ENCODE assay signal across 24 cellular contexts in genomic region chr5:67402526-67402925, GRCh38.
"Had no signal": no experiment of that assay in that cellular context is flagged by ENCODE, and none has a peak within 500 bp of the region (broad histone marks: within the 10 kb centered on the region; RNA-seq: fewer than 3 reads in every experiment).

No MANE protein-coding gene starts in this region.

- H3K4me1 Mint-ChIP-seq: IgD-negative memory B cell, T-cell had no signal

- DNase-seq: MV-4-11, NCI-H1048, NCI-H1105, NCI-H1436 treated with DMSO at 0.1 percent for 48 hours, NCI-H1694, NCI-H187 treated with DMSO at 0.1 percent for 48 hours, NCI-H2029 treated with DMSO at 0.1 percent for 48 hours, NCI-H2171 treated with DMSO at 0.1 percent for 48 hours, NCI-H345, NCI-H446 treated with DMSO at 0.1 percent for 48 hours, NCI-H524, Right ventricle myocardium superior, RPMI8226, SIG-M5, SK-N-SH, SW 1271, T-cell had no signal

- H3K4me3 ChIP-seq: K562, SJSA1 had no signal

- H3K36me3 Mint-ChIP-seq: IgD-negative memory B cell, T-cell had no signal

- ATAC-seq: K562, T-cell had no signal

- H3K4me3 Mint-ChIP-seq: IgD-negative memory B cell; T-cell; T-helper 1 cell treated with Interleukin-12 subunit alpha and Interleukin-12 subunit beta and Interleukin-4 antibody, amounts not matched to agents 30 μg/mL and 1 μg/mL, for 36 hours had no signal

- H3K9ac ChIP-seq: SK-N-SH had no signal

- FAIRE-seq: HTR-8/SVneo, K562, RCC 7860 had no signal

- H3K9me3 Mint-ChIP-seq: IgD-negative memory B cell; T-cell; T-helper 1 cell treated with Interleukin-12 subunit alpha and Interleukin-12 subunit beta and Interleukin-4 antibody, amounts not matched to agents 30 μg/mL and 1 μg/mL, for 36 hours had no signal

- H3K27ac Mint-ChIP-seq: IgD-negative memory B cell; T-cell; T-helper 1 cell treated with Interleukin-12 subunit alpha and Interleukin-12 subunit beta and Interleukin-4 antibody, amounts not matched to agents 30 μg/mL and 1 μg/mL, for 36 hours had no signal

- H3K36me3 ChIP-seq: SJSA1 had no signal

- H3K9me2 ChIP-seq: SK-N-SH had no signal

- H3K27me3 ChIP-seq: SJSA1 had no signal

- H3K27ac ChIP-seq: HL-60, SJSA1 had no signal

- H3K9me3 ChIP-seq: SJSA1, SK-N-SH had no signal

- H3K4me2 ChIP-seq: SK-N-SH had no signal
